Comparison of ENCODE assay signal across 1 cellular context in genomic region chr4:159169903-159170302, GRCh38.
TF ChIP-seq lines count a peak whose summit lies in the region.

No MANE protein-coding gene starts in this region.

TF ChIP-seq in GM12878, 131 proteins besides CTCF, POLR2A, EP300 and RAD21 (continued from another document):
- TF ChIP-seq MLLT1 (IDR thresholded peaks at IDR 0.05) (peak; percentile 66), USF2 (IDR thresholded peaks at IDR 0.05; ENCODE audit: borderline replicate concordance, low read depth, low read length) (no peak), FOXK2 (IDR thresholded peaks at IDR 0.05) (no peak), PML (IDR thresholded peaks at IDR 0.05; ENCODE audit: low read length) (peak; percentile 63; the same call in 1 of the 2 replicates), CBX5 (IDR thresholded peaks at IDR 0.05; ENCODE audit: low read depth) (0 out of 2 replicates have a peak, but pooled peaks have one; percentile 18), FOXM1 (IDR thresholded peaks at IDR 0.05; ENCODE audit: low read depth, low read length) (0 out of 2 replicates have a peak, but pooled peaks have one; percentile 42), SMAD1 (IDR thresholded peaks at IDR 0.05; ENCODE audit: low read depth, partially characterized antibody) (no peak), MEF2B (IDR thresholded peaks at IDR 0.05; ENCODE audit: partially characterized antibody, poor library complexity, severe bottlenecking) (peak; percentile 62), RELB (IDR thresholded peaks at IDR 0.05; ENCODE audit: low read depth) (0 out of 2 replicates have a peak, but pooled peaks have one; percentile 45), IKZF2 (IDR thresholded peaks at IDR 0.05) (peak; percentile 23 to 49; a peak in 1 of 4 replicates), NFIC (IDR thresholded peaks at IDR 0.05; ENCODE audit: low read depth, low read length) (peak; percentile 81), MEF2A (IDR thresholded peaks at IDR 0.05; ENCODE audit: insufficient read depth, low read depth, low read length) (0 out of 2 replicates have a peak, but pooled peaks have one; percentile 57), NBN (IDR thresholded peaks at IDR 0.05) (0 out of 2 replicates have a peak, but pooled peaks have one; percentile 54), EZH2 (IDR thresholded peaks at IDR 0.05; ENCODE audit: borderline replicate concordance, control insufficient read depth, low read depth, low read length) (no peak)
